9 cellular contexts compared by ENCODE assay signal in genomic region chr5:81425569-81425968, GRCh38. TPM values are rescaled to one million over a fixed set of nuclear protein-coding genes. Genes with fewer than 3 reads are reported as not detected.
DNase-seq lines count a peak whose midpoint lies in the region; ATAC-seq and TF ChIP-seq lines count a peak whose summit lies in the region.
"Had no signal": no experiment of that assay in that cellular context is flagged by ENCODE, and none has a peak within 500 bp of the region (broad histone marks: within the 10 kb centered on the region; RNA-seq: fewer than 3 reads in every experiment).

No MANE protein-coding gene starts in this region.

- H3K36me3 ChIP-seq in fibroblast of lung (ENCODE audit: control insufficient read depth, insufficient read depth, low read length) (no peaks in the 10 kb centered on the region), parathyroid adenoma (ENCODE audit: control insufficient read depth, insufficient read depth, low read length) (no peaks in the 10 kb centered on the region)

- H2AFZ ChIP-seq in fibroblast of lung (ENCODE audit: low read length) (no peak overlapping the region), parathyroid adenoma (no peak overlapping the region)

- no peaks in the 10 kb centered on the region for H3K27me3 ChIP-seq in fibroblast of lung (ENCODE audit: control insufficient read depth, insufficient read depth, low read length)
- H3K27me3 ChIP-seq in parathyroid adenoma (ENCODE audit: control insufficient read depth, insufficient read depth, low read length) = no peaks in the 10 kb centered on the region
- H3K27me3 ChIP-seq: BLaER1 had no signal

- ATAC-seq in SK-N-SH treated with all-trans-retinoic acid at 6 μM for 48 hours (peak; percentile 80), GM21367 (IDR thresholded peaks at IDR 0.05; ENCODE audit: unreplicated experiment) (no peak)

- H3K9ac ChIP-seq in fibroblast of lung (ENCODE audit: insufficient read depth, low read length) (no peak overlapping the region), parathyroid adenoma (no peak overlapping the region)
- H3K9ac ChIP-seq: BLaER1 had no signal

- H4K20me1 ChIP-seq in fibroblast of lung (ENCODE audit: control insufficient read depth, extremely low read depth, insufficient read depth, low read length) = no peaks in the 10 kb centered on the region
- H4K20me1 ChIP-seq: BLaER1 had no signal

- TF ChIP-seq CTCF in fibroblast of lung (conservative IDR thresholded peaks at IDR 0.05 in 1 of 2, IDR thresholded peaks at IDR 0.05 in 1 of 2; ENCODE audit: low read depth in 1 of 2, low read length in 2 of 2) = peak; percentile 15 to 32
- TF ChIP-seq CTCF in parathyroid adenoma (IDR thresholded peaks at IDR 0.05) = peak; percentile 65

- peaks cover 25% of the 10 kb centered on the region for H3K4me1 ChIP-seq in fibroblast of lung (ENCODE audit: control insufficient read depth, extremely low read depth, insufficient read depth, low read length)
- H3K4me1 ChIP-seq in parathyroid adenoma = peaks cover 4% of the 10 kb centered on the region

- H3K9me3 ChIP-seq in fibroblast of lung (ENCODE audit: control insufficient read depth, insufficient read depth, low read depth, low read length) (no peaks in the 10 kb centered on the region), parathyroid adenoma (ENCODE audit: control insufficient read depth, low read length) (no peaks in the 10 kb centered on the region)
- H3K9me3 ChIP-seq: BLaER1 had no signal

- H3K27ac ChIP-seq in fibroblast of lung (ENCODE audit: insufficient read depth, low read length) (peak overlapping the region; percentile 27), parathyroid adenoma (no peak overlapping the region)

- H3K4me3 ChIP-seq in fibroblast of lung (replicated peaks in 1 of 4; ENCODE audit: control extremely low read depth in 1 of 4, insufficient read depth in 1 of 4, low read depth in 3 of 4, low read length in 4 of 4) = no peak overlapping the region
- H3K4me3 ChIP-seq in parathyroid adenoma (ENCODE audit: low read depth, low read length) = no peak overlapping the region
- H3K4me3 ChIP-seq: BLaER1 had no signal

- H3K4me2 ChIP-seq in fibroblast of lung (ENCODE audit: extremely low read depth, insufficient read depth, low read length) (no peak overlapping the region), parathyroid adenoma (ENCODE audit: low read length) (no peak overlapping the region)
- H3K4me2 ChIP-seq: BLaER1 had no signal

- H3K79me2 ChIP-seq in fibroblast of lung (ENCODE audit: control insufficient read depth, insufficient read depth, low read length) (no peaks in the 10 kb centered on the region), parathyroid adenoma (no peaks in the 10 kb centered on the region)

- DNase-seq in NCI-H1436 (lab: John Stamatoyannopoulos, UW) (peak; percentile 59), NCI-H1436 treated with DMSO at 0.1 percent for 48 hours (lab: John Stamatoyannopoulos, UW) (no peak), LoVo (ENCODE audit: low spot score) (peak; percentile 61), fibroblast of lung (ENCODE audit: low read depth in 2 of 2) (peak; percentile 47 to 74), NCI-H226 (no peak)

TF ChIP-seq in SK-N-SH treated with all-trans-retinoic acid at 6 μM for 48 hours, 23 proteins besides CTCF, POLR2A, EP300 and RAD21:
- TF ChIP-seq ZFP3 (CRISPR knock-in tag; IDR thresholded peaks at IDR 0.05) = no peak
- no peak for TF ChIP-seq ZNF565 (CRISPR knock-in tag; conservative IDR thresholded peaks at IDR 0.05; ENCODE audit: low read depth)
- TF ChIP-seq CSDC2 (CRISPR knock-in tag; IDR thresholded peaks at IDR 0.05) = no peak
- no peak for TF ChIP-seq SNAI2 (CRISPR knock-in tag; IDR thresholded peaks at IDR 0.05)
- TF ChIP-seq ZC3H10 (CRISPR knock-in tag; IDR thresholded peaks at IDR 0.05) = no peak
- TF ChIP-seq GLIS3 (CRISPR knock-in tag; IDR thresholded peaks at IDR 0.05) = no peak
- TF ChIP-seq CSRNP3 (CRISPR knock-in tag; IDR thresholded peaks at IDR 0.05) = no peak
- TF ChIP-seq RARB (CRISPR knock-in tag; IDR thresholded peaks at IDR 0.05) = no peak
- TF ChIP-seq ZNF70 (CRISPR knock-in tag; IDR thresholded peaks at IDR 0.05) = no peak
- TF ChIP-seq PATZ1 (CRISPR knock-in tag; IDR thresholded peaks at IDR 0.05; ENCODE audit: borderline replicate concordance) = no peak
- TF ChIP-seq ARNTL (CRISPR knock-in tag; IDR thresholded peaks at IDR 0.05; ENCODE audit: borderline replicate concordance, low read depth) = no peak
- TF ChIP-seq ZFP30 (CRISPR knock-in tag; IDR thresholded peaks at IDR 0.05) = no peak
TF ChIP-seq in SK-N-SH treated with all-trans-retinoic acid at 6 μM for 48 hours: peak in this region for 0.

RNA-seq across cellular contexts. Expression of gene ACOT12, which starts 31.6 kb away (rescaled TPM):
- total RNA-seq in fibroblast of lung = 0.26 and 2.0 TPM in 2 replicates
- polyA plus RNA-seq in fibroblast of lung = 1.1 and 4.3 TPM in 2 replicates
- 1.6 and 2.9 TPM in 2 replicates for polyA plus RNA-seq in fibroblast of lung (2012)
- 1.7 TPM in 1 of 2 replicates, not detected in the other for polyA minus RNA-seq in fibroblast of lung (ENCODE audit: low replicate concordance)

Comparison
In these comparisons a context has a peak if more than half of its experiments do, and no peak if none do; other contexts are left out.
1. DNase-seq: peak in NCI-H1436 (single experiment), LoVo (single experiment) and fibroblast of lung (2 of 2); none in NCI-H1436 treated with DMSO at 0.1 percent for 48 hours (single experiment) and NCI-H226 (single experiment).